2 cellular contexts compared by ENCODE assay signal in the genomic region with DNA sequence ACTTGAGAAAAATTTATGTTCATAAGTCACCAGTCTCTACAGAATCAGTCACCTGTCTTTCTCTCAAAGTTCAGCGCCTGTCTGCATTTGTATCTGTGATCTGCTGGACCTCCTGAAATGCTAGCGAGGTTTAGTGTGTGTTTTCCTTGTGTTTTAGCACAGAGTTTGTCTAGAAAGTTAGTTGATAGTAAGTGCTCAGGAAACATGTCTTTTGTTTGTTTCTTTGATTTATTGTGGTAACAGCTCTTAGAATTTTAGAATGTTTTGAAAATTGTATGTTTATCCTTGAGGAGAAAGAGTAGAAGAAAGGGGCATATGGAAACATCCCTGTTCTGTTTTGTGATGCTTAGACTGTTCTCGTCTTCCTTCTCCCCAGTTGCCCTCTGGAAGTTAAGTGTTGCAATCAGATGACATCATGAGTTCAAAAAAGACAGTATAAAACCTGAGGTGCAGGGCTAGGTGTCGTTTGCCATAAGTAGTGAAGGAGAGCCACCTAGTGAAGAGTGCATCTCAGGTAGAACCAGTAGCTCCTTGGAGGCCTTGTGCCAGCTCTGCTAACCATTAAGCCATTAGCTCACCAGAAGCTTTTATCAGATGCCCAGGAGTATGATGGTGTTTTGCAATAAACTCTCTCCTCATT.
TF ChIP-seq lines count a peak whose summit lies in the region.

No MANE protein-coding gene starts in this region.

TF ChIP-seq in SK-N-SH, 30 proteins besides CTCF, POLR2A, EP300 and RAD21 (continued from another document):
- TF ChIP-seq, protein P1, sequence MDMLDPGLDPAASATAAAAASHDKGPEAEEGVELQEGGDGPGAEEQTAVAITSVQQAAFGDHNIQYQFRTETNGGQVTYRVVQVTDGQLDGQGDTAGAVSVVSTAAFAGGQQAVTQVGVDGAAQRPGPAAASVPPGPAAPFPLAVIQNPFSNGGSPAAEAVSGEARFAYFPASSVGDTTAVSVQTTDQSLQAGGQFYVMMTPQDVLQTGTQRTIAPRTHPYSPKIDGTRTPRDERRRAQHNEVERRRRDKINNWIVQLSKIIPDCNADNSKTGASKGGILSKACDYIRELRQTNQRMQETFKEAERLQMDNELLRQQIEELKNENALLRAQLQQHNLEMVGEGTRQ (IDR thresholded peaks at IDR 0.05; ENCODE audit: borderline replicate concordance, low read depth, low read length): no peak
- TF ChIP-seq, protein P2, sequence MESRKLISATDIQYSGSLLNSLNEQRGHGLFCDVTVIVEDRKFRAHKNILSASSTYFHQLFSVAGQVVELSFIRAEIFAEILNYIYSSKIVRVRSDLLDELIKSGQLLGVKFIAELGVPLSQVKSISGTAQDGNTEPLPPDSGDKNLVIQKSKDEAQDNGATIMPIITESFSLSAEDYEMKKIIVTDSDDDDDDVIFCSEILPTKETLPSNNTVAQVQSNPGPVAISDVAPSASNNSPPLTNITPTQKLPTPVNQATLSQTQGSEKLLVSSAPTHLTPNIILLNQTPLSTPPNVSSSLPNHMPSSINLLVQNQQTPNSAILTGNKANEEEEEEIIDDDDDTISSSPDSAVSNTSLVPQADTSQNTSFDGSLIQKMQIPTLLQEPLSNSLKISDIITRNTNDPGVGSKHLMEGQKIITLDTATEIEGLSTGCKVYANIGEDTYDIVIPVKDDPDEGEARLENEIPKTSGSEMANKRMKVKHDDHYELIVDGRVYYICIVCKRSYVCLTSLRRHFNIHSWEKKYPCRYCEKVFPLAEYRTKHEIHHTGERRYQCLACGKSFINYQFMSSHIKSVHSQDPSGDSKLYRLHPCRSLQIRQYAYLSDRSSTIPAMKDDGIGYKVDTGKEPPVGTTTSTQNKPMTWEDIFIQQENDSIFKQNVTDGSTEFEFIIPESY (IDR thresholded peaks at IDR 0.05; ENCODE audit: borderline replicate concordance, low read depth): no peak
- TF ChIP-seq, protein P3, sequence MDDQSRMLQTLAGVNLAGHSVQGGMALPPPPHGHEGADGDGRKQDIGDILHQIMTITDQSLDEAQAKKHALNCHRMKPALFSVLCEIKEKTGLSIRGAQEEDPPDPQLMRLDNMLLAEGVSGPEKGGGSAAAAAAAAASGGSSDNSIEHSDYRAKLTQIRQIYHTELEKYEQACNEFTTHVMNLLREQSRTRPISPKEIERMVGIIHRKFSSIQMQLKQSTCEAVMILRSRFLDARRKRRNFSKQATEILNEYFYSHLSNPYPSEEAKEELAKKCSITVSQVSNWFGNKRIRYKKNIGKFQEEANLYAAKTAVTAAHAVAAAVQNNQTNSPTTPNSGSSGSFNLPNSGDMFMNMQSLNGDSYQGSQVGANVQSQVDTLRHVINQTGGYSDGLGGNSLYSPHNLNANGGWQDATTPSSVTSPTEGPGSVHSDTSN (IDR thresholded peaks at IDR 0.05): no peak
- TF ChIP-seq MEF2A (IDR thresholded peaks at IDR 0.05; ENCODE audit: borderline replicate concordance, low read depth) (no peak), GATA2 (CRISPR knock-in tag; IDR thresholded peaks at IDR 0.05) (no peak), GABPA (IDR thresholded peaks at IDR 0.05; ENCODE audit: low read depth) (no peak), TEAD4 (IDR thresholded peaks at IDR 0.05; ENCODE audit: borderline replicate concordance, insufficient read depth) (no peak), RFX5 (IDR thresholded peaks at IDR 0.05; ENCODE audit: low read length) (no peak), TAF1 (IDR thresholded peaks at IDR 0.05; ENCODE audit: borderline replicate concordance, low read depth, low read length) (no peak), FOXM1 (IDR thresholded peaks at IDR 0.05; ENCODE audit: low read depth) (no peak), SMC3 (IDR thresholded peaks at IDR 0.05; ENCODE audit: low read depth, low read length) (no peak)
- TF ChIP-seq, protein P4, sequence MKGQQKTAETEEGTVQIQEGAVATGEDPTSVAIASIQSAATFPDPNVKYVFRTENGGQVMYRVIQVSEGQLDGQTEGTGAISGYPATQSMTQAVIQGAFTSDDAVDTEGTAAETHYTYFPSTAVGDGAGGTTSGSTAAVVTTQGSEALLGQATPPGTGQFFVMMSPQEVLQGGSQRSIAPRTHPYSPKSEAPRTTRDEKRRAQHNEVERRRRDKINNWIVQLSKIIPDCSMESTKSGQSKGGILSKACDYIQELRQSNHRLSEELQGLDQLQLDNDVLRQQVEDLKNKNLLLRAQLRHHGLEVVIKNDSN (IDR thresholded peaks at IDR 0.05; ENCODE audit: borderline replicate concordance, low read depth): no peak
- TF ChIP-seq, protein P5, sequence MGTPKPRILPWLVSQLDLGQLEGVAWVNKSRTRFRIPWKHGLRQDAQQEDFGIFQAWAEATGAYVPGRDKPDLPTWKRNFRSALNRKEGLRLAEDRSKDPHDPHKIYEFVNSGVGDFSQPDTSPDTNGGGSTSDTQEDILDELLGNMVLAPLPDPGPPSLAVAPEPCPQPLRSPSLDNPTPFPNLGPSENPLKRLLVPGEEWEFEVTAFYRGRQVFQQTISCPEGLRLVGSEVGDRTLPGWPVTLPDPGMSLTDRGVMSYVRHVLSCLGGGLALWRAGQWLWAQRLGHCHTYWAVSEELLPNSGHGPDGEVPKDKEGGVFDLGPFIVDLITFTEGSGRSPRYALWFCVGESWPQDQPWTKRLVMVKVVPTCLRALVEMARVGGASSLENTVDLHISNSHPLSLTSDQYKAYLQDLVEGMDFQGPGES (IDR thresholded peaks at IDR 0.05; ENCODE audit: low read depth, low read length): no peak

TF ChIP-seq in SK-N-SH treated with all-trans-retinoic acid at 6 μM for 48 hours, 23 proteins besides CTCF, POLR2A, EP300 and RAD21:
- TF ChIP-seq, protein P6, sequence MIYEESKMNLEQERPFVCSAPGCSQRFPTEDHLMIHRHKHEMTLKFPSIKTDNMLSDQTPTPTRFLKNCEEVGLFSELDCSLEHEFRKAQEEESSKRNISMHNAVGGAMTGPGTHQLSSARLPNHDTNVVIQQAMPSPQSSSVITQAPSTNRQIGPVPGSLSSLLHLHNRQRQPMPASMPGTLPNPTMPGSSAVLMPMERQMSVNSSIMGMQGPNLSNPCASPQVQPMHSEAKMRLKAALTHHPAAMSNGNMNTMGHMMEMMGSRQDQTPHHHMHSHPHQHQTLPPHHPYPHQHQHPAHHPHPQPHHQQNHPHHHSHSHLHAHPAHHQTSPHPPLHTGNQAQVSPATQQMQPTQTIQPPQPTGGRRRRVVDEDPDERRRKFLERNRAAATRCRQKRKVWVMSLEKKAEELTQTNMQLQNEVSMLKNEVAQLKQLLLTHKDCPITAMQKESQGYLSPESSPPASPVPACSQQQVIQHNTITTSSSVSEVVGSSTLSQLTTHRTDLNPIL (CRISPR knock-in tag; IDR thresholded peaks at IDR 0.05; ENCODE audit: low read depth): no peak
- TF ChIP-seq ZNF8 (CRISPR knock-in tag; IDR thresholded peaks at IDR 0.05) (no peak), ESRRG (CRISPR knock-in tag; IDR thresholded peaks at IDR 0.05) (no peak), BACH2 (CRISPR knock-in tag; IDR thresholded peaks at IDR 0.05; ENCODE audit: borderline replicate concordance) (no peak), RARB (CRISPR knock-in tag; IDR thresholded peaks at IDR 0.05) (no peak), TCF4 (CRISPR knock-in tag; IDR thresholded peaks at IDR 0.05; ENCODE audit: borderline replicate concordance) (no peak), ZNF70 (CRISPR knock-in tag; IDR thresholded peaks at IDR 0.05) (no peak), ARNTL (CRISPR knock-in tag; IDR thresholded peaks at IDR 0.05; ENCODE audit: borderline replicate concordance, low read depth) (no peak), TOX (CRISPR knock-in tag; IDR thresholded peaks at IDR 0.05; ENCODE audit: borderline replicate concordance) (no peak), SNAI2 (CRISPR knock-in tag; IDR thresholded peaks at IDR 0.05) (no peak), ISL1 (CRISPR knock-in tag; IDR thresholded peaks at IDR 0.05) (no peak), GLIS3 (CRISPR knock-in tag; IDR thresholded peaks at IDR 0.05) (no peak), PPARA (CRISPR knock-in tag; IDR thresholded peaks at IDR 0.05; ENCODE audit: borderline replicate concordance) (no peak), ZNF565 (CRISPR knock-in tag; conservative IDR thresholded peaks at IDR 0.05; ENCODE audit: low read depth) (no peak), ZFP3 (CRISPR knock-in tag; IDR thresholded peaks at IDR 0.05) (no peak), OSR1 (CRISPR knock-in tag; IDR thresholded peaks at IDR 0.05) (no peak)
- TF ChIP-seq, protein P7, sequence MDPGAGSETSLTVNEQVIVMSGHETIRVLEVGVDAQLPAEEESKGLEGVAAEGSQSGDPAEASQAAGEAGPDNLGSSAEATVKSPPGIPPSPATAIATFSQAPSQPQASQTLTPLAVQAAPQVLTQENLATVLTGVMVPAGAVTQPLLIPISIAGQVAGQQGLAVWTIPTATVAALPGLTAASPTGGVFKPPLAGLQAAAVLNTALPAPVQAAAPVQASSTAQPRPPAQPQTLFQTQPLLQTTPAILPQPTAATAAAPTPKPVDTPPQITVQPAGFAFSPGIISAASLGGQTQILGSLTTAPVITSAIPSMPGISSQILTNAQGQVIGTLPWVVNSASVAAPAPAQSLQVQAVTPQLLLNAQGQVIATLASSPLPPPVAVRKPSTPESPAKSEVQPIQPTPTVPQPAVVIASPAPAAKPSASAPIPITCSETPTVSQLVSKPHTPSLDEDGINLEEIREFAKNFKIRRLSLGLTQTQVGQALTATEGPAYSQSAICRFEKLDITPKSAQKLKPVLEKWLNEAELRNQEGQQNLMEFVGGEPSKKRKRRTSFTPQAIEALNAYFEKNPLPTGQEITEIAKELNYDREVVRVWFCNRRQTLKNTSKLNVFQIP (CRISPR knock-in tag; IDR thresholded peaks at IDR 0.05; ENCODE audit: borderline replicate concordance, low read depth): no peak
TF ChIP-seq in SK-N-SH treated with all-trans-retinoic acid at 6 μM for 48 hours: peak in this region for 0.
